8 cellular contexts compared by ENCODE assay signal in the genomic region with DNA sequence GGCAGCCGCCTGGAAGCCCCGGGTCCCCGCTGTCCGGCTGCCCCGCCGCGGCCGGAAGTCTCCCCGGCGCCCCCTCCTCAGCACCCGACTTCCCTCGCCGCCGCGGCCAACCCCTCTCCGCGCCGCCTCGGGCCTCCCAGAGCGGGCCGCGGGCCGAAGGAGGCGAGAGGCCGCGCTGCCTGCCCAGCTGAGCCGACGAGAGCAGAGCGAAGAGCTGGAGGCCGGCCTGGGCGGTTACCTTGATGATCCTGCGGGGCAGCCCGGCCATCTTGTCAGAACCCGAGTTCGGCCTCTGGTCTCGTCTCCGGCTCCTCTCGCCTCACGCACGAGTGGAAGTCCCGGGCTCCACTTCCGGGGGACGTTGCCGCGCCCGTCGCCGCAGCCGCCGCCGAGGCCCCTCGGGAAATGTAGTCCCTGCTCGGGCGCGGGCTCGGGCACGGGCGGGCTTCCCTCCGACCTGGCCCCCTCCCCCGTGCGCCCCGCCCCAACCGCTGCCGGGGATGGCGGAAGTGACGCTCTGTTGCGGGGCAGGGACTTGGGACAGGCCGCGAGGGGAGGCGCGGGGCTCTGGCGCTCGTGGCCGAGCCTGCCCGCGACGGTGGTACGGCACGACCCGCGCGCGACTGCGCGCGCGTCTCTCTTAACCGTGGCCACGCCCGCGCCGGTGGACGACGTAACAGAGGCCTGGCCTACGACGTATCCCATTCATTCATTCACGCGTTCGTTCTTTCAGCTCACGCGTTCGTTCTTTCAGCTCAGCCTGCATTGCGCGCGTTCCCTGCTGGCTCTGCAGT. TPM values are rescaled to one million over a fixed set of nuclear protein-coding genes. Genes with fewer than 3 reads are reported as not detected.
DNase-seq lines count a peak whose midpoint lies in the region; ATAC-seq and TF ChIP-seq lines count a peak whose summit lies in the region.

A gene with protein sequence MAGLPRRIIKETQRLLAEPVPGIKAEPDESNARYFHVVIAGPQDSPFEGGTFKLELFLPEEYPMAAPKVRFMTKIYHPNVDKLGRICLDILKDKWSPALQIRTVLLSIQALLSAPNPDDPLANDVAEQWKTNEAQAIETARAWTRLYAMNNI (minus strand): TSS at position 331 of the 794 bp plus-strand sequence. CDS start 63 bp downstream, at position 268.

- peaks cover 50% of the 10 kb centered on the region for H3K79me2 ChIP-seq in mammary epithelial cell (ENCODE audit: insufficient read depth, low read length)

- H4K20me1 ChIP-seq in mammary epithelial cell (ENCODE audit: insufficient read depth, low read length) = peaks cover 15% of the 10 kb centered on the region

- CTCF ChIA-PET in mammary epithelial cell (lab: Charles Lee; ENCODE audit: low non-redundant PET) = interaction anchor here (0.9 kb wide), 1 partner anchor 22 kb away, joined by 4 read pairs; no protein-coding TSS in a partner anchor

- DNase-seq in AG08395 (ENCODE audit: low spot score) = peak; percentile 95
- peak; percentile 95 for DNase-seq in NCI-H2227 treated with DMSO at 0.1 percent for 48 hours (lab: John Stamatoyannopoulos, UW)
- peak; percentile 96 for DNase-seq in mammary epithelial cell

- TF ChIP-seq CTCF in WI38 (IDR thresholded peaks at IDR 0.05; ENCODE audit: low read depth, low read length) (no peak), mammary epithelial cell (conservative IDR thresholded peaks at IDR 0.05 in 1 of 2, IDR thresholded peaks at IDR 0.05 in 1 of 2; ENCODE audit: extremely low read depth in 1 of 2, insufficient read depth in 1 of 2, low read depth in 1 of 2, low read length in 2 of 2) (no peak)

- H3K27me3 ChIP-seq in mammary epithelial cell (ENCODE audit: insufficient read depth, low read length) (no peaks in the 10 kb centered on the region), iPS-20b (ENCODE audit: insufficient read depth, low read length) (no peaks in the 10 kb centered on the region)

- H3K9ac ChIP-seq in mammary epithelial cell (ENCODE audit: insufficient read depth, low read length) = peak within 1 kb of the TSS; percentile 98
- H3K9ac ChIP-seq in iPS-20b (ENCODE audit: low read depth, low read length) = peak within 1 kb of the TSS; percentile 98

- H3K27ac ChIP-seq in mammary epithelial cell (ENCODE audit: insufficient read depth, low read depth, low read length) = peak within 1 kb of the TSS; percentile 95
- H3K27ac ChIP-seq in iPS-20b (ENCODE audit: low read length) = peak within 1 kb of the TSS; percentile 99
- H3K27ac ChIP-seq in skin epidermis = peak within 1 kb of the TSS; percentile 83 to 99 (median 96)

- ATAC-seq in GM18909 (IDR thresholded peaks at IDR 0.05; ENCODE audit: poor library complexity, unreplicated experiment) (peak; percentile 86), HG03159 (IDR thresholded peaks at IDR 0.05; ENCODE audit: unreplicated experiment) (peak; percentile 84)

- dilution Hi-C loops in mammary epithelial cell (cut with HindIII; ENCODE audit: low sequenced_read_pairs) = no loop called here

- BruUV-seq in mammary epithelial cell (replicated peaks; lab: Mats Ljungman, UMichigan) = no TSS peak

- H3K4me1 ChIP-seq in mammary epithelial cell (ENCODE audit: insufficient read depth, low read length) (peaks cover 32% of the 10 kb centered on the region), iPS-20b (ENCODE audit: insufficient read depth, low read length) (peaks cover 32% of the 10 kb centered on the region; the same call in 1 of the 2 replicates)

- H3K9me3 ChIP-seq in mammary epithelial cell (replicated peaks; ENCODE audit: insufficient read depth, low read length) = no peaks in the 10 kb centered on the region
- no peaks in the 10 kb centered on the region for H3K9me3 ChIP-seq in iPS-20b (ENCODE audit: insufficient read depth, low read depth, low read length)

- intact Hi-C loops in mammary epithelial cell (cut with micrococcal nuclease) = loop anchor here (1.0 to 5.0 kb wide), 3 partner anchors 25 to 1175 kb away; a partner anchor contains a TSS

- peak within 1 kb of the TSS; percentile 82 for H3K4me2 ChIP-seq in mammary epithelial cell (ENCODE audit: insufficient read depth, low read depth, low read length)

- H2AFZ ChIP-seq in mammary epithelial cell (ENCODE audit: low read depth, low read length) = peak within 1 kb of the TSS; percentile 87

- 1% methylated on average over 29 of the region's 105 CpGs for WGBS in mammary epithelial cell (ENCODE audit: low coverage, missing lambda C conversion rate)

- H3K4me3 ChIP-seq in WI38 (ENCODE audit: low read depth, low read length) = peak within 1 kb of the TSS; percentile 69
- H3K4me3 ChIP-seq in mammary epithelial cell (replicated peaks in 1 of 3; ENCODE audit: insufficient read depth in 1 of 3, low read depth in 2 of 3, low read length in 3 of 3) = peak within 1 kb of the TSS; percentile 72 to 97 (median 93)
- H3K4me3 ChIP-seq in iPS-20b (ENCODE audit: low read length) = peak within 1 kb of the TSS; percentile 99
- H3K4me3 ChIP-seq in skin epidermis = peak within 1 kb of the TSS; percentile 67 to 100 (median 98)

- no peaks in the 10 kb centered on the region for H3K36me3 ChIP-seq in mammary epithelial cell (ENCODE audit: insufficient read depth, low read length)
- no peaks in the 10 kb centered on the region for H3K36me3 ChIP-seq in iPS-20b (ENCODE audit: insufficient read depth, low read depth, low read length)

- in situ Hi-C loops in mammary epithelial cell (cut with MboI; ENCODE audit: low sequenced_read_pairs in 2 of 2) = no loop called here

RNA-seq across cellular contexts. Expression of the gene that starts here (rescaled TPM):
- 100 to 1,000 TPM in 1 of 2 donors, 10 to 100 TPM in 1; 65.5 to 137 TPM for total RNA-seq in mammary epithelial cell
- polyA plus RNA-seq in mammary epithelial cell = 146 TPM
- polyA minus RNA-seq in mammary epithelial cell = 87.5 TPM

Comparison
In these comparisons a context has a peak if more than half of its experiments do, and no peak if none do; other contexts are left out.
1. Peak in every context shown above with its lines: DNase-seq, ATAC-seq, H3K4me3 ChIP-seq and H3K27ac ChIP-seq.